2 cellular contexts compared by ENCODE assay signal in the genomic region with DNA sequence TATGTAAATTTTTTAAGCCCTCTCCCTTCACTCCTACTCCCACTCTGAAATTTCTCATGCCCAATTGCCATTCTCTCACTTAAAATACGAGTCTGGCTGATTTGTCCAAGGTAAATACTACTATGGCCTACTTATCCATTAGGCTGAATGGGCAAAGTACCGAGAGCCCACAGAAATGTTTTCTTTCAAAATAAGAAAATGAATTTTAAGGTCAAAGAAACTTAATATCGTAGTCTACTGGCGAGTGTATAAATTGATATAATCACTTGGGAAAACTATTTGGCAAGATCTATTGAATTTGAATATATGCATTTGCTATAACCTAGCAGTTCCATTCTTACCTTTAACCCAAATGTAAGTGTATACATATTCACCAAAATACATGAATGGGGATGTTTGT.
A peak's percentile ranks its signal among the peaks of the same experiment; 100 is the strongest.
TF ChIP-seq lines count a peak whose summit lies in the region.

No MANE protein-coding gene starts in this region.

TF ChIP-seq in A549, 52 proteins besides CTCF, POLR2A, EP300 and RAD21 (continued from another document):
- TF ChIP-seq NFE2L2 (conservative IDR thresholded peaks at IDR 0.05; ENCODE audit: low read length) (no peak), ZC3H11A (IDR thresholded peaks at IDR 0.05) (no peak), NR3C1 (IDR thresholded peaks at IDR 0.05) (no peak), KDM5A (IDR thresholded peaks at IDR 0.05) (no peak), FOSL2 (IDR thresholded peaks at IDR 0.05) (no peak), FOSL2 (CRISPR knock-in tag; IDR thresholded peaks at IDR 0.05) (no peak)
- TF ChIP-seq, protein P1, sequence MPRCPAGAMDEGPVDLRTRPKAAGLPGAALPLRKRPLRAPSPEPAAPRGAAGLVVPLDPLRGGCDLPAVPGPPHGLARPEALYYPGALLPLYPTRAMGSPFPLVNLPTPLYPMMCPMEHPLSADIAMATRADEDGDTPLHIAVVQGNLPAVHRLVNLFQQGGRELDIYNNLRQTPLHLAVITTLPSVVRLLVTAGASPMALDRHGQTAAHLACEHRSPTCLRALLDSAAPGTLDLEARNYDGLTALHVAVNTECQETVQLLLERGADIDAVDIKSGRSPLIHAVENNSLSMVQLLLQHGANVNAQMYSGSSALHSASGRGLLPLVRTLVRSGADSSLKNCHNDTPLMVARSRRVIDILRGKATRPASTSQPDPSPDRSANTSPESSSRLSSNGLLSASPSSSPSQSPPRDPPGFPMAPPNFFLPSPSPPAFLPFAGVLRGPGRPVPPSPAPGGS (IDR thresholded peaks at IDR 0.05), result no peak
TF ChIP-seq in A549: peak in this region for 0.

TF ChIP-seq in HEK293, 187 proteins besides CTCF, POLR2A, EP300 and RAD21 (continued from another document):
- TF ChIP-seq, protein P2, sequence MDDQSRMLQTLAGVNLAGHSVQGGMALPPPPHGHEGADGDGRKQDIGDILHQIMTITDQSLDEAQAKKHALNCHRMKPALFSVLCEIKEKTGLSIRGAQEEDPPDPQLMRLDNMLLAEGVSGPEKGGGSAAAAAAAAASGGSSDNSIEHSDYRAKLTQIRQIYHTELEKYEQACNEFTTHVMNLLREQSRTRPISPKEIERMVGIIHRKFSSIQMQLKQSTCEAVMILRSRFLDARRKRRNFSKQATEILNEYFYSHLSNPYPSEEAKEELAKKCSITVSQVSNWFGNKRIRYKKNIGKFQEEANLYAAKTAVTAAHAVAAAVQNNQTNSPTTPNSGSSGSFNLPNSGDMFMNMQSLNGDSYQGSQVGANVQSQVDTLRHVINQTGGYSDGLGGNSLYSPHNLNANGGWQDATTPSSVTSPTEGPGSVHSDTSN (CRISPR knock-in tag; IDR thresholded peaks at IDR 0.05), result no peak
- TF ChIP-seq ZNF558 (tag by site-specific recombination; IDR thresholded peaks at IDR 0.05) (0 out of 2 replicates have a peak, but pooled peaks have one; percentile 6), ZNF548 (tag by site-specific recombination; IDR thresholded peaks at IDR 0.05) (peak; percentile 38), ZNF350 (tag by site-specific recombination; IDR thresholded peaks at IDR 0.05) (0 out of 2 replicates have a peak, but pooled peaks have one; percentile 8), ZNF114 (tag by site-specific recombination; IDR thresholded peaks at IDR 0.05) (peak; percentile 12; the same call in 1 of the 2 replicates), MYNN (tag by site-specific recombination; IDR thresholded peaks at IDR 0.05; ENCODE audit: borderline replicate concordance) (no peak), ZNF544 (tag by site-specific recombination; IDR thresholded peaks at IDR 0.05) (no peak), ZNF549 (tag by site-specific recombination; IDR thresholded peaks at IDR 0.05) (peak; percentile 67), ZNF10 (tag by site-specific recombination; IDR thresholded peaks at IDR 0.05) (0 out of 2 replicates have a peak, but pooled peaks have one; percentile 29), ZNF560 (tag by site-specific recombination; IDR thresholded peaks at IDR 0.05; ENCODE audit: borderline replicate concordance) (0 out of 2 replicates have a peak, but pooled peaks have one; percentile 0), ZNF16 (tag by site-specific recombination; IDR thresholded peaks at IDR 0.05; ENCODE audit: low read depth) (no peak), ZNF174 (tag by site-specific recombination; IDR thresholded peaks at IDR 0.05) (peak; percentile 84; the same call in 1 of the 2 replicates), ZFHX2 (tag by site-specific recombination; conservative IDR thresholded peaks at IDR 0.05) (no peak), ZNF248 (tag by site-specific recombination; IDR thresholded peaks at IDR 0.05) (peak; percentile 8; the same call in 1 of the 2 replicates)
- TF ChIP-seq, protein P3, sequence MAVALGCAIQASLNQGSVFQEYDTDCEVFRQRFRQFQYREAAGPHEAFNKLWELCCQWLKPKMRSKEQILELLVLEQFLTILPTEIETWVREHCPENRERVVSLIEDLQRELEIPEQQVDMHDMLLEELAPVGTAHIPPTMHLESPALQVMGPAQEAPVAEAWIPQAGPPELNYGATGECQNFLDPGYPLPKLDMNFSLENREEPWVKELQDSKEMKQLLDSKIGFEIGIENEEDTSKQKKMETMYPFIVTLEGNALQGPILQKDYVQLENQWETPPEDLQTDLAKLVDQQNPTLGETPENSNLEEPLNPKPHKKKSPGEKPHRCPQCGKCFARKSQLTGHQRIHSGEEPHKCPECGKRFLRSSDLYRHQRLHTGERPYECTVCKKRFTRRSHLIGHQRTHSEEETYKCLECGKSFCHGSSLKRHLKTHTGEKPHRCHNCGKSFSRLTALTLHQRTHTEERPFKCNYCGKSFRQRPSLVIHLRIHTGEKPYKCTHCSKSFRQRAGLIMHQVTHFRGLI (tag by site-specific recombination; IDR thresholded peaks at IDR 0.05), result 0 out of 2 replicates have a peak, but pooled peaks have one; percentile 29
- TF ChIP-seq, protein P4, sequence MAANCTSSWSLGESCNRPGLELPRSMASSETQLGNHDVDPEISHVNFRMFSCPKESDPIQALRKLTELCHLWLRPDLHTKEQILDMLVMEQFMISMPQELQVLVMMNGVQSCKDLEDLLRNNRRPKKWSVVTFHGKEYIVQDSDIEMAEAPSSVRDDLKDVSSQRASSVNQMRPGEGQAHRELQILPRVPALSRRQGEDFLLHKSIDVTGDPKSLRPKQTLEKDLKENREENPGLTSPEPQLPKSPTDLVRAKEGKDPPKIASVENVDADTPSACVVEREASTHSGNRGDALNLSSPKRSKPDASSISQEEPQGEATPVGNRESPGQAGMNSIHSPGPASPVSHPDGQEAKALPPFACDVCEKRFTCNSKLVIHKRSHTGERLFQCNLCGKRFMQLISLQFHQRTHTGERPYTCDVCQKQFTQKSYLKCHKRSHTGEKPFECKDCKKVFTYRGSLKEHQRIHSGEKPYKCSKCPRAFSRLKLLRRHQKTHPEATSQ (tag by site-specific recombination; IDR thresholded peaks at IDR 0.05), result 0 out of 2 replicates have a peak, but pooled peaks have one; percentile 2
